10 cellular contexts compared by ENCODE assay signal in genomic region chr16:67661864-67662652, GRCh38. TPM values are rescaled to one million over a fixed set of nuclear protein-coding genes. Genes with fewer than 3 reads are reported as not detected.
DNase-seq lines count a peak whose midpoint lies in the region; ATAC-seq and TF ChIP-seq lines count a peak whose summit lies in the region.
"Had no signal": no experiment of that assay in that cellular context is flagged by ENCODE, and none has a peak within 500 bp of the region (broad histone marks: within the 10 kb centered on the region; RNA-seq: fewer than 3 reads in every experiment).

No MANE protein-coding gene starts in this region.

- no peak for TF ChIP-seq CTCF in CD4-positive, alpha-beta T cell (IDR thresholded peaks at IDR 0.05)

- H3K36me3 ChIP-seq in HUES6 (ENCODE audit: control insufficient read depth, insufficient read depth, low read length), result peaks cover 17% of the 10 kb centered on the region
- H3K36me3 ChIP-seq: breast epithelium had no signal

- peaks cover 15% of the 10 kb centered on the region; the same call in 1 of the 2 replicates for H3K4me1 ChIP-seq in HUES6 (ENCODE audit: control insufficient read depth, insufficient read depth, low read length)

- peak overlapping the region; percentile 94 for H3K4me3 Mint-ChIP-seq in CD4-positive, alpha-beta T cell
- peak overlapping the region; percentile 92 for H3K4me3 Mint-ChIP-seq in activated naive CD8-positive, alpha-beta T cell treated with anti-CD3 and anti-CD28 coated beads, Interleukin-2, amount 50 U/mL, for 24 hours
- no peak overlapping the region for H3K4me3 Mint-ChIP-seq in natural killer cell treated with Interleukin-12 subunit alpha and Interleukin-12 subunit beta and Interleukin-15 and Interleukin-18, amount 100 ng/mL, for 72 hours

- no peak for DNase-seq in CD4-positive, alpha-beta T cell
- no peak for DNase-seq in activated naive CD8-positive, alpha-beta T cell treated with anti-CD3 and anti-CD28 coated beads, Interleukin-2, amount 50 U/mL, for 24 hours
- no peak for DNase-seq in natural killer cell treated with Interleukin-12 subunit alpha and Interleukin-12 subunit beta and Interleukin-15 and Interleukin-18, amount 100 ng/mL, for 72 hours (ENCODE audit: low spot score)
- DNase-seq in globus pallidus (ENCODE audit: low spot score), result no peak
- no peak for DNase-seq in superior temporal gyrus (ENCODE audit: extremely low spot score)
- DNase-seq in middle frontal gyrus (ENCODE audit: extremely low spot score, low spot score), result no peak
- DNase-seq: NCI-H1417 treated with DMSO at 0.1 percent for 48 hours had no signal

- H3K27me3 ChIP-seq in CD4-positive, alpha-beta T cell (ENCODE audit: control insufficient read depth, insufficient read depth, low read length), result no peaks in the 10 kb centered on the region
- H3K27me3 ChIP-seq in HUES6 (ENCODE audit: control insufficient read depth, insufficient read depth, low read length), result peaks cover 20% of the 10 kb centered on the region
- H3K27me3 ChIP-seq: breast epithelium had no signal

- H3K9me3 Mint-ChIP-seq in CD4-positive, alpha-beta T cell, result no peaks in the 10 kb centered on the region
- H3K9me3 Mint-ChIP-seq in activated naive CD8-positive, alpha-beta T cell treated with anti-CD3 and anti-CD28 coated beads, Interleukin-2, amount 50 U/mL, for 24 hours, result no peaks in the 10 kb centered on the region
- no peaks in the 10 kb centered on the region for H3K9me3 Mint-ChIP-seq in natural killer cell treated with Interleukin-12 subunit alpha and Interleukin-12 subunit beta and Interleukin-15 and Interleukin-18, amount 100 ng/mL, for 72 hours

- H3K9ac ChIP-seq in HUES6 (ENCODE audit: low read length), result no peak overlapping the region

- CTCF ChIA-PET in CD4-positive, alpha-beta T cell (lab: Charles Lee), result interaction anchor here (1.5 to 4.0 kb wide), 3 partner anchors 17 to 141 kb away, joined by 3 to 26 read pairs (median 4); partner anchors contain the start of genes CARMIL2 and CTCF

- peak overlapping the region; percentile 99 for H3K4me3 ChIP-seq in HUES6 (ENCODE audit: low read depth, low read length)

- H3K27ac ChIP-seq in CD4-positive, alpha-beta T cell (ENCODE audit: low read depth, low read length), result no peak overlapping the region
- no peak overlapping the region for H3K27ac ChIP-seq in HUES6 (ENCODE audit: low read depth, low read length)

- peak overlapping the region; percentile 94 for H3K27ac Mint-ChIP-seq in CD4-positive, alpha-beta T cell
- H3K27ac Mint-ChIP-seq in activated naive CD8-positive, alpha-beta T cell treated with anti-CD3 and anti-CD28 coated beads, Interleukin-2, amount 50 U/mL, for 24 hours, result no peak overlapping the region
- peak overlapping the region; percentile 86 to 93 for H3K27ac Mint-ChIP-seq in natural killer cell treated with Interleukin-12 subunit alpha and Interleukin-12 subunit beta and Interleukin-15 and Interleukin-18, amount 100 ng/mL, for 72 hours

- peaks cover 39% of the 10 kb centered on the region for H3K4me1 Mint-ChIP-seq in CD4-positive, alpha-beta T cell (ENCODE audit: low read depth)
- H3K4me1 Mint-ChIP-seq in activated naive CD8-positive, alpha-beta T cell treated with anti-CD3 and anti-CD28 coated beads, Interleukin-2, amount 50 U/mL, for 24 hours, result peaks cover 25% of the 10 kb centered on the region
- H3K4me1 Mint-ChIP-seq in natural killer cell treated with Interleukin-12 subunit alpha and Interleukin-12 subunit beta and Interleukin-15 and Interleukin-18, amount 100 ng/mL, for 72 hours (ENCODE audit: low read depth in 2 of 2), result peaks cover 10 to 27% of the 10 kb centered on the region in 2 donors

- no peaks in the 10 kb centered on the region for H3K9me3 ChIP-seq in CD4-positive, alpha-beta T cell (ENCODE audit: control insufficient read depth, low read length)
- no peaks in the 10 kb centered on the region for H3K9me3 ChIP-seq in HUES6 (ENCODE audit: control insufficient read depth, insufficient read depth, low read depth, low read length)
- H3K9me3 ChIP-seq: breast epithelium had no signal

- no peak for ATAC-seq in CD4-positive, alpha-beta T cell (ENCODE audit: poor library complexity)
- no peak for ATAC-seq in activated naive CD8-positive, alpha-beta T cell treated with anti-CD3 and anti-CD28 coated beads, Interleukin-2, amount 50 U/mL, for 24 hours
- no peak for ATAC-seq in natural killer cell treated with Interleukin-12 subunit alpha and Interleukin-12 subunit beta and Interleukin-15 and Interleukin-18, amount 100 ng/mL, for 72 hours
- no peak for ATAC-seq in HG03354 (IDR thresholded peaks at IDR 0.05; ENCODE audit: poor library complexity, severe bottlenecking, unreplicated experiment)

- H3K27me3 Mint-ChIP-seq in CD4-positive, alpha-beta T cell, result no peaks in the 10 kb centered on the region
- H3K27me3 Mint-ChIP-seq in activated naive CD8-positive, alpha-beta T cell treated with anti-CD3 and anti-CD28 coated beads, Interleukin-2, amount 50 U/mL, for 24 hours, result no peaks in the 10 kb centered on the region
- H3K27me3 Mint-ChIP-seq in natural killer cell treated with Interleukin-12 subunit alpha and Interleukin-12 subunit beta and Interleukin-15 and Interleukin-18, amount 100 ng/mL, for 72 hours, result no peaks in the 10 kb centered on the region

- peaks cover 14% of the 10 kb centered on the region for H3K36me3 Mint-ChIP-seq in CD4-positive, alpha-beta T cell (ENCODE audit: low read depth)
- peaks cover 9% of the 10 kb centered on the region for H3K36me3 Mint-ChIP-seq in activated naive CD8-positive, alpha-beta T cell treated with anti-CD3 and anti-CD28 coated beads, Interleukin-2, amount 50 U/mL, for 24 hours (ENCODE audit: low read depth)
- no peaks in the 10 kb centered on the region for H3K36me3 Mint-ChIP-seq in natural killer cell treated with Interleukin-12 subunit alpha and Interleukin-12 subunit beta and Interleukin-15 and Interleukin-18, amount 100 ng/mL, for 72 hours

- POLR2A ChIA-PET in CD4-positive, alpha-beta T cell (lab: Charles Lee), result interaction anchor here (1.2 to 3.9 kb wide), 3 partner anchors 17 to 101 kb away, joined by 6 to 52 read pairs (median 7); partner anchors contain the start of genes CARMIL2 and CTCF

- intact Hi-C loops in CD4-positive, alpha-beta T cell (cut with DNase I, micrococcal nuclease), result loop anchor here in 1 of 2 experiments (5.0 kb wide), 1 partner anchor 145 kb away; the partner anchor contains the start of genes RANBP10 and TSNAXIP1

RNA-seq across cellular contexts. Expression of gene PARD6A, which starts 1.3 kb away (rescaled TPM):
- 1 to 10 TPM; 4.5 to 4.7 TPM for total RNA-seq in CD4-positive, alpha-beta T cell
- total RNA-seq in natural killer cell treated with Interleukin-12 subunit alpha and Interleukin-12 subunit beta and Interleukin-15 and Interleukin-18, amount 100 ng/mL, for 72 hours, result 1 to 10 TPM; 6.3 to 8.0 TPM

RNA-seq across cellular contexts. Expression of gene ACD, which starts 2.0 kb away (rescaled TPM):
- total RNA-seq in CD4-positive, alpha-beta T cell, result 10 to 100 TPM; 21.6 to 26.0 TPM
- total RNA-seq in natural killer cell treated with Interleukin-12 subunit alpha and Interleukin-12 subunit beta and Interleukin-15 and Interleukin-18, amount 100 ng/mL, for 72 hours, result 10 to 100 TPM; 54.9 to 91.3 TPM

RNA-seq across cellular contexts. Expression of gene ENKD1, which starts 4.5 kb away (rescaled TPM):
- total RNA-seq in CD4-positive, alpha-beta T cell, result 1 to 10 TPM; 2.0 to 3.5 TPM
- 10 to 100 TPM in 1 of 2 donors, 1 to 10 TPM in 1; 8.1 to 12.2 TPM for total RNA-seq in natural killer cell treated with Interleukin-12 subunit alpha and Interleukin-12 subunit beta and Interleukin-15 and Interleukin-18, amount 100 ng/mL, for 72 hours

RNA-seq across cellular contexts. Expression of gene C16orf86, which starts 4.6 kb away (rescaled TPM):
- 1 to 10 TPM; 2.0 to 2.4 TPM for total RNA-seq in CD4-positive, alpha-beta T cell
- total RNA-seq in natural killer cell treated with Interleukin-12 subunit alpha and Interleukin-12 subunit beta and Interleukin-15 and Interleukin-18, amount 100 ng/mL, for 72 hours, result 1 to 10 TPM; 1.6 to 1.9 TPM

RNA-seq across cellular contexts. Expression of gene CARMIL2, which starts 17.1 kb away (rescaled TPM):
- total RNA-seq in CD4-positive, alpha-beta T cell, result 100 to 1,000 TPM; 147 to 148 TPM
- 10 to 100 TPM; 33.8 to 89.7 TPM for total RNA-seq in natural killer cell treated with Interleukin-12 subunit alpha and Interleukin-12 subunit beta and Interleukin-15 and Interleukin-18, amount 100 ng/mL, for 72 hours
